26 cellular contexts compared by ENCODE assay signal in genomic region chrX:46383006-46383405, GRCh38.
"Had no signal": no experiment of that assay in that cellular context is flagged by ENCODE, and none has a peak within 500 bp of the region (broad histone marks: within the 10 kb centered on the region; RNA-seq: fewer than 3 reads in every experiment).

No MANE protein-coding gene starts in this region.

- H3K4me3 Mint-ChIP-seq: IgD-negative memory B cell had no signal

- H3K9me3 Mint-ChIP-seq: IgD-negative memory B cell had no signal

- H3K27me3 ChIP-seq: Peyer's patch, SJCRH30 had no signal

- FAIRE-seq: HTR-8/SVneo, K562 had no signal

- H3K36me3 ChIP-seq: Peyer's patch, SJCRH30 had no signal

- H3K27me3 Mint-ChIP-seq: IgD-negative memory B cell had no signal

- H3K27ac Mint-ChIP-seq: IgD-negative memory B cell had no signal

- H3K4me3 ChIP-seq: K562, PC-9, Peyer's patch, SJCRH30 had no signal

- H3K4me1 ChIP-seq: Peyer's patch, SJCRH30 had no signal

- H3K27ac ChIP-seq: HL-60, PC-9, Peyer's patch, SJCRH30 had no signal

- H3K9me3 ChIP-seq: Peyer's patch, SJCRH30 had no signal

- DNase-seq: MV-4-11, NCI-H1048, NCI-H1105, NCI-H1417, NCI-H1436 treated with DMSO at 0.1 percent for 48 hours, NCI-H1694, NCI-H187 treated with DMSO at 0.1 percent for 48 hours, NCI-H2029 treated with DMSO at 0.1 percent for 48 hours, NCI-H2171, NCI-H226, NCI-H446, NCI-H510A, NCI-H524 treated with DMSO at 0.1 percent for 48 hours, NCI-H69, NCI-H774, OCI-M1, PC-9, Peyer's patch, SHP77 treated with DMSO at 0.1 percent for 48 hours, SJCRH30 had no signal

- ATAC-seq: K562, Right ventricle myocardium inferior, SK-N-SH treated with all-trans-retinoic acid at 6 μM for 48 hours had no signal
